8 cellular contexts compared by ENCODE assay signal in the genomic region with DNA sequence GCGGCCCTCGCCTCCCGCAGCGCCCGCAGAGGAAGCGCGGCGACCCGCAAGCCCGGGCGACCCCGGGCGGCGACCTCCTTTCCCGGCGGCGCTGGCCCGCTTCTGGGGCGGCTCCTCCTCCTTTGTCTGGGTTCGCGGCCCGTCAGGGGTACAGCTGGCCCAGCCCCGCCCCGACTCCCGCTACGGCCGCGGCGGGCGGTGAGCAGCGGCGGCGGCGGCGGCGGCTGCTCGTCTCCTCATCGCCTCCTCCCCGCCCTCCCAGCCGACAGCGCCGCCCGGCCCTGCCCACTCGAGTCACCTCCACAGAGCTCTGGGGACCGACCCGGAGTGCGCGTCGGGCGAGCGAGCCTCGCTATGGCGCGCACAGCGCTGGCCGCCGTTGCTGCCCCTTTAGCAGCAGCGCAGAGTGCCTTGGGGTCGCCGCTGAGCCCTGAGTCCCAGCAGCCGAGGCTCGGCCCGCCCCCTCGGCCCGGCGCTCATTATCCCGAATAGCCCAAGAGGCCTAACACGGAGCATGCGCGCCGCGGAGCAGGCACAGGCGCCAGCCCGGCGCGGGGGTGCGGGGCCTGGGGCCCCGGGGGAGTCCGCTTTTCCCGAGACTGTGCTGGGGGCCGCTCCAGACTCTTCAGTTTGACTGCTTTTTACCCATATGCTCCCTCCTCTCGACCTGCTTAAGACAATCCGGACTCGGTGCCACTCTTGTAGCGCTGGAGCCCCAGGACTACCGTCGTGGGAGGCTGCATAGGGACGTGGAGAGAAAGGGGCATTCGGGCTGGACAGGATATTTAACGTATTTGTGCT. TPM values are rescaled to one million over a fixed set of nuclear protein-coding genes. Genes with fewer than 3 reads are reported as not detected.
DNase-seq lines count a peak whose midpoint lies in the region; ATAC-seq and TF ChIP-seq lines count a peak whose summit lies in the region.

A gene (minus strand): TSS at position 104 of the 801 bp plus-strand sequence. CDS start 295 bp downstream, outside the sequence.

- TF ChIP-seq CTCF in IMR-90 (conservative IDR thresholded peaks at IDR 0.05; ENCODE audit: low read depth, low read length) (no peak; the same call in 1 of the 2 replicates), PC-9 (conservative IDR thresholded peaks at IDR 0.05) (no peak)

- BruUV-seq in IMR-90 (replicated peaks; lab: Mats Ljungman, UMichigan) (no TSS peak), PC-9 (replicated peaks; lab: Mats Ljungman, UMichigan) (no TSS peak)

- H3K9ac ChIP-seq in IMR-90 (ENCODE audit: low read depth, low read length): peak within 1 kb of the TSS; percentile 90

- peak within 1 kb of the TSS; percentile 95 for H4K91ac ChIP-seq in IMR-90 (ENCODE audit: insufficient read depth, low read depth, low read length)

- peak within 1 kb of the TSS; percentile 97 for H3K23ac ChIP-seq in IMR-90 (ENCODE audit: low read depth, low read length)

- no peaks in the 10 kb centered on the region for H3K27me3 ChIP-seq in IMR-90 (ENCODE audit: control insufficient read depth, insufficient read depth, low read length)
- H3K27me3 ChIP-seq in PC-9 (ENCODE audit: insufficient read depth, low read depth): no peaks in the 10 kb centered on the region

- H3K36me3 Mint-ChIP-seq in activated T-cell treated with anti-CD3 and anti-CD28 coated beads, Interleukin-2, amount 50 U/mL, for 4 hours (ENCODE audit: insufficient read depth): peaks cover 4% of the 10 kb centered on the region

- peak within 1 kb of the TSS; percentile 69; the same call in 1 of the 2 replicates for H2BK20ac ChIP-seq in IMR-90 (ENCODE audit: low read depth, low read length)

- dilution Hi-C loops in IMR-90 (cut with HindIII; ENCODE audit: low sequenced_read_pairs, unreplicated experiment): no loop called here

- WGBS in IMR-90 (ENCODE audit: extremely low coverage in 2 of 2, insufficient read length in 1 of 2), 2 experiments: 0% methylated on average over 19 of the region's 90 CpGs; no CpG with 5 or more reads in 1 of the 2 experiments

- H3K4me1 ChIP-seq in IMR-90 (ENCODE audit: control insufficient read depth, insufficient read depth, low read length): peaks cover 1% of the 10 kb centered on the region; the same call in 1 of the 2 replicates
- peaks cover 22% of the 10 kb centered on the region for H3K4me1 ChIP-seq in PC-9 (replicated peaks; ENCODE audit: insufficient read depth)

- H3K9me2 ChIP-seq in PC-9 (ENCODE audit: insufficient read depth): no peaks in the 10 kb centered on the region

- H3K79me1 ChIP-seq in IMR-90 (ENCODE audit: low read depth in 1 of 2, low read length in 2 of 2): peaks cover 0 to 44% of the 10 kb centered on the region in 2 experiments; a peak in 2 of 4 replicates

- H4K20me1 ChIP-seq in IMR-90 (ENCODE audit: insufficient read depth, low read length): peaks cover 28% of the 10 kb centered on the region
- no peaks in the 10 kb centered on the region for H4K20me1 ChIP-seq in PC-9 (ENCODE audit: insufficient read depth)

- intact Hi-C loops in IMR-90 (cut with micrococcal nuclease) (loop anchor here (10.0 kb wide), 1 partner anchor 303 kb away; a partner anchor contains a TSS), PC-9 (cut with micrococcal nuclease; ENCODE audit: unreplicated experiment) (loop anchor here (5.0 kb wide), 1 partner anchor 114 kb away; a partner anchor contains a TSS)

- H2BK5ac ChIP-seq in IMR-90 (ENCODE audit: low read depth, low read length, poor library complexity, severe bottlenecking): peak within 1 kb of the TSS; percentile 89

- peak within 1 kb of the TSS; percentile 99 for H3K14ac ChIP-seq in IMR-90 (replicated peaks; ENCODE audit: low read depth, low read length)

- peak within 1 kb of the TSS; percentile 90 for H2BK120ac ChIP-seq in IMR-90 (ENCODE audit: low read depth, low read length)

- peak; percentile 72 for DNase-seq in DMS153 treated with DMSO at 0.1 percent for 48 hours (lab: John Stamatoyannopoulos, UW; ENCODE audit: unreplicated experiment)
- peak; percentile 71 for DNase-seq in IMR-90
- peak; percentile 58 to 82 for DNase-seq in PC-9
- DNase-seq in activated T-cell treated with anti-CD3 and anti-CD28 coated beads, Interleukin-2, amount 50 U/mL, for 4 hours: peak; percentile 75
- peak; percentile 90 for DNase-seq in myocyte (ENCODE audit: low read depth)
- peak; percentile 62 to 67 for DNase-seq in stimulated activated CD8-positive, alpha-beta memory T cell treated with anti-CD3 and anti-CD28 coated beads, Interleukin-7, amount 100 ng/mL, for 48 hours (ENCODE audit: extremely low read depth in 1 of 2, low read depth in 1 of 2)

- POLR2A ChIA-PET in IMR-90 (lab: Charles Lee; ENCODE audit: unreplicated experiment): interaction anchor here (0.7 kb wide), 1 partner anchor 81 kb away, joined by 3 read pairs; a partner anchor contains a TSS
- POLR2A ChIA-PET in PC-9 (lab: Charles Lee; ENCODE audit: unreplicated experiment): interaction anchor here (0.6 kb wide), 1 partner anchor 15 kb away, joined by 4 read pairs; no protein-coding TSS in a partner anchor

- H2AK5ac ChIP-seq in IMR-90 (ENCODE audit: low read depth, low read length): peak within 1 kb of the TSS; percentile 54; the same call in 1 of the 2 replicates

- peak; percentile 86 for TF ChIP-seq POLR2A in IMR-90 (IDR thresholded peaks at IDR 0.05; ENCODE audit: low read depth, low read length)

- H3K27ac ChIP-seq in IMR-90 (ENCODE audit: insufficient read depth, low read length) (peak within 1 kb of the TSS; percentile 92), PC-9 (peak within 1 kb of the TSS; percentile 62)

- no peaks in the 10 kb centered on the region for H3K9me1 ChIP-seq in IMR-90 (ENCODE audit: insufficient read depth, low read length)

- peak within 1 kb of the TSS; percentile 89 for H2AK9ac ChIP-seq in IMR-90 (replicated peaks; ENCODE audit: low read depth, low read length, poor library complexity)

- peak; percentile 82 for ATAC-seq in GM21529 (IDR thresholded peaks at IDR 0.05; ENCODE audit: unreplicated experiment)
- ATAC-seq in IMR-90 (ENCODE audit: low read depth): peak; percentile 94
- peak; percentile 81 to 82 for ATAC-seq in activated T-cell treated with anti-CD3 and anti-CD28 coated beads, Interleukin-2, amount 50 U/mL, for 4 hours
- peak; percentile 96 for ATAC-seq in esophagus mucosa

- no peaks in the 10 kb centered on the region for H3K36me3 ChIP-seq in IMR-90 (ENCODE audit: control insufficient read depth, insufficient read depth, low read length)
- no peaks in the 10 kb centered on the region for H3K36me3 ChIP-seq in PC-9 (ENCODE audit: low read depth)

- peak within 1 kb of the TSS; percentile 80 for H3K4me3 Mint-ChIP-seq in activated T-cell treated with anti-CD3 and anti-CD28 coated beads, Interleukin-2, amount 50 U/mL, for 4 hours

- CTCF ChIA-PET in IMR-90 (lab: Yijun Ruan, JAX): no interaction called here
- CTCF ChIA-PET in PC-9 (lab: Charles Lee): no interaction called here

- H4K5ac ChIP-seq in IMR-90 (ENCODE audit: low read depth, low read length): peak within 1 kb of the TSS; percentile 93

- no peaks in the 10 kb centered on the region for H3K27me3 Mint-ChIP-seq in activated T-cell treated with anti-CD3 and anti-CD28 coated beads, Interleukin-2, amount 50 U/mL, for 4 hours (ENCODE audit: low read depth)

- peaks cover 42% of the 10 kb centered on the region for H3K4me1 Mint-ChIP-seq in activated T-cell treated with anti-CD3 and anti-CD28 coated beads, Interleukin-2, amount 50 U/mL, for 4 hours (ENCODE audit: low read depth)

- H4K8ac ChIP-seq in IMR-90 (ENCODE audit: low read depth in 2 of 2, low read length in 2 of 2): peak within 1 kb of the TSS; percentile 94 to 98

- H3K4me3 ChIP-seq in IMR-90 (ENCODE audit: insufficient read depth, low read depth, low read length) (peak within 1 kb of the TSS; percentile 88), PC-9 (peak within 1 kb of the TSS; percentile 83)

- H3K18ac ChIP-seq in IMR-90 (ENCODE audit: low read depth, low read length): peak within 1 kb of the TSS; percentile 73

- peak within 1 kb of the TSS; percentile 99 for H3K4me2 ChIP-seq in IMR-90 (ENCODE audit: low read depth, low read length)
- peak within 1 kb of the TSS; percentile 96 for H3K4me2 ChIP-seq in PC-9

- TF ChIP-seq RAD21 in IMR-90 (IDR thresholded peaks at IDR 0.05; ENCODE audit: low read length): no peak

- peaks cover 34% of the 10 kb centered on the region for H3K79me2 ChIP-seq in PC-9 (ENCODE audit: low read depth)

- peak within 1 kb of the TSS; percentile 99 for H3K4ac ChIP-seq in IMR-90 (ENCODE audit: low read depth, low read length)

- H3K9me3 ChIP-seq in IMR-90 (ENCODE audit: control insufficient read depth, insufficient read depth, low read length) (no peaks in the 10 kb centered on the region), PC-9 (ENCODE audit: insufficient read depth, low read depth) (no peaks in the 10 kb centered on the region)

- peaks cover 3% of the 10 kb centered on the region for H3K9me3 Mint-ChIP-seq in activated T-cell treated with anti-CD3 and anti-CD28 coated beads, Interleukin-2, amount 50 U/mL, for 4 hours

- in situ Hi-C loops in IMR-90 (cut with MboI; ENCODE audit: low sequenced_read_pairs): no loop called here

- peak within 1 kb of the TSS; percentile 59 for H2BK15ac ChIP-seq in IMR-90 (ENCODE audit: low read depth, low read length)

- H3F3A ChIP-seq in PC-9 (ENCODE audit: insufficient read depth, low read depth): 0 out of 2 replicates have a peak, but pooled peaks cover 18% of the 10 kb centered on the region

- H3K56ac ChIP-seq in IMR-90 (ENCODE audit: extremely low read depth, insufficient read depth, low read length): peak within 1 kb of the TSS; percentile 97

- H2AFZ ChIP-seq in IMR-90 (replicated peaks; ENCODE audit: low read length, poor library complexity) (peak within 1 kb of the TSS; percentile 99), PC-9 (peak within 1 kb of the TSS; percentile 98)

TF ChIP-seq in IMR-90, 13 proteins besides CTCF, POLR2A, EP300 and RAD21 (continues in another document):
- TF ChIP-seq CHD1 (IDR thresholded peaks at IDR 0.05; ENCODE audit: low read depth, low read length): no peak
- TF ChIP-seq NFE2L2 (IDR thresholded peaks at IDR 0.05; ENCODE audit: low read depth, low read length): no peak
- TF ChIP-seq MAFK (IDR thresholded peaks at IDR 0.05; ENCODE audit: low read depth, low read length): no peak
- no peak for TF ChIP-seq BHLHE40 (IDR thresholded peaks at IDR 0.05; ENCODE audit: low read depth, low read length)

RNA-seq across cellular contexts. Expression of the gene that starts here (rescaled TPM):
- 10.9 and 13.1 TPM in 2 replicates for total RNA-seq in IMR-90 (2012; rRNA removed)
- 5.6 and 6.3 TPM in 2 replicates for polyA plus RNA-seq in IMR-90 (2012; rRNA removed)
- polyA plus RNA-seq in IMR-90 (2012; cell fraction: cytosol; rRNA removed): 0.69 and 1.1 TPM in 2 replicates
- polyA plus RNA-seq in IMR-90 (2012; cell fraction: nucleus; rRNA removed; ENCODE audit: low replicate concordance): 2.1 and 8.6 TPM in 2 replicates
- 13.8 and 14.9 TPM in 2 replicates for total RNA-seq in PC-9 (2021)
- 10 to 100 TPM in 1 of 3 donors, 1 to 10 TPM in 2; 6.6 to 11.2 (median 8.3) TPM for total RNA-seq in activated T-cell treated with anti-CD3 and anti-CD28 coated beads, Interleukin-2, amount 50 U/mL, for 4 hours
- 17.3 TPM for total RNA-seq in esophagus mucosa
- 30.8 and 40.0 TPM in 2 replicates for total RNA-seq in myocyte
- polyA plus RNA-seq in myocyte (2012): 10.4 TPM

Comparison
In these comparisons a context has a peak if more than half of its experiments do, and no peak if none do; other contexts are left out.
1. Peak in every context shown above with its lines: DNase-seq, ATAC-seq, H3K4me3 ChIP-seq and H3K27ac ChIP-seq.